In the genomic region with DNA sequence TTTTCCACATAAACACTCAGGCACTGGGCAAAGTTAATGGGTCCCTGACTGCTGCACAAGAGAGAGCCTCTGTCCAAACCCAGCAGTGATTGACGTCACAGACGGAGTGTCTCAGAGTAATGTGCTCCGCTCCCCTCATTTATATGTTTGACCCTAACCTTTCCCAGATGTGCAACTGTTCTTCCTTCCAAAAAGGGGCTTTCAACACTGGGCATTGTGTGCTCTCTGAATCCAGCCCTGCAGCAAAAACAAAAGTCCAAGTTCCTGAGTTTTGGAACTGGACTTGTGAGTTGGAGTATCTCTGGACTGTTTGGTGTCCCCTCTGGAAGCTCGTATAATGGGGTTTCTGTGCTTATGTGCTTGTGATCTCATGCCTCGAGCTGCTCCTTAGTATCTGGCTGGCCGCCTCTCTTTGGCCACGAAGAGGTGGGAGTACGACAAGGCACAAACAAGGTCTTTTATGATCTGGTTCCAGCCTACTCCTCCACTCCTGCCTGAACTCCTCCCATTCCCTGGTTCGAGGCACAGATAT, we compare ENCODE assay signal across 15 cellular contexts.
DNase-seq lines count a peak whose midpoint lies in the region; TF ChIP-seq lines count a peak whose summit lies in the region.
"Had no signal": no experiment of that assay in that cellular context is flagged by ENCODE, and none has a peak within 500 bp of the region (broad histone marks: within the 10 kb centered on the region; RNA-seq: fewer than 3 reads in every experiment).

No MANE protein-coding gene starts in this region.

- no peaks in the 10 kb centered on the region for H3K36me3 ChIP-seq in right atrium auricular region
- H3K36me3 ChIP-seq in sigmoid colon, result no peaks in the 10 kb centered on the region
- H3K36me3 ChIP-seq: colonic mucosa, tibial artery had no signal

- H3K27me3 ChIP-seq in right atrium auricular region (no peaks in the 10 kb centered on the region), sigmoid colon (no peaks in the 10 kb centered on the region)
- H3K27me3 ChIP-seq: colonic mucosa, tibial artery had no signal

- H3K4me3 ChIP-seq in choroid plexus epithelial cell (ENCODE audit: low read depth, low read length) (no peak overlapping the region), right atrium auricular region (no peak overlapping the region), sigmoid colon (no peak overlapping the region)
- H3K4me3 ChIP-seq: colonic mucosa, SK-N-MC, tibial artery had no signal

- H3K4me1 ChIP-seq in right atrium auricular region (peaks cover 0 to 10% of the 10 kb centered on the region in 2 donors), sigmoid colon (peaks cover 0 to 21% (median 14%) of the 10 kb centered on the region in 4 donors)
- H3K4me1 ChIP-seq: colonic mucosa had no signal

- TF ChIP-seq CTCF in choroid plexus epithelial cell (conservative IDR thresholded peaks at IDR 0.05; ENCODE audit: low read depth, low read length) (no peak), right atrium auricular region (IDR thresholded peaks at IDR 0.05) (no peak), sigmoid colon (IDR thresholded peaks at IDR 0.05) (no peak)

- H3K9me3 Mint-ChIP-seq in immature natural killer cell, result no peaks in the 10 kb centered on the region
- H3K9me3 Mint-ChIP-seq: activated naive CD4-positive, alpha-beta T cell treated with anti-CD3 and anti-CD28 coated beads, Interleukin-2, amount 50 U/mL, for 24 hours had no signal

- no peak overlapping the region for H3K4me3 Mint-ChIP-seq in immature natural killer cell
- H3K4me3 Mint-ChIP-seq: activated naive CD4-positive, alpha-beta T cell treated with anti-CD3 and anti-CD28 coated beads, Interleukin-2, amount 50 U/mL, for 24 hours had no signal

- H3K27ac Mint-ChIP-seq in immature natural killer cell, result no peak overlapping the region
- H3K27ac Mint-ChIP-seq: activated naive CD4-positive, alpha-beta T cell treated with anti-CD3 and anti-CD28 coated beads, Interleukin-2, amount 50 U/mL, for 24 hours had no signal

- no peak for TF ChIP-seq EP300 in sigmoid colon (IDR thresholded peaks at IDR 0.05)

- H3K4me1 Mint-ChIP-seq in immature natural killer cell, result no peaks in the 10 kb centered on the region
- H3K4me1 Mint-ChIP-seq: activated naive CD4-positive, alpha-beta T cell treated with anti-CD3 and anti-CD28 coated beads, Interleukin-2, amount 50 U/mL, for 24 hours had no signal

- WGBS in sigmoid colon, 2 donors, result 67 to 69% methylated on average over 9 of the region's 9 CpGs

- peaks cover 2 to 6% (median 3%) of the 10 kb centered on the region in 3 donors for H3K27me3 Mint-ChIP-seq in immature natural killer cell (ENCODE audit: low read depth in 3 of 3)
- H3K27me3 Mint-ChIP-seq: activated naive CD4-positive, alpha-beta T cell treated with anti-CD3 and anti-CD28 coated beads, Interleukin-2, amount 50 U/mL, for 24 hours had no signal

- H3K27ac ChIP-seq in right atrium auricular region, result peak overlapping the region; percentile 23 to 63
- peak overlapping the region; percentile 43 to 58 (median 51) for H3K27ac ChIP-seq in sigmoid colon
- no peak overlapping the region for H3K27ac ChIP-seq in caudate nucleus (ENCODE audit: low read depth, low read length)
- H3K27ac ChIP-seq: colonic mucosa, SK-N-MC, tibial artery had no signal

- TF ChIP-seq POLR2A in sigmoid colon (IDR thresholded peaks at IDR 0.05), result no peak

- H3K36me3 Mint-ChIP-seq in immature natural killer cell, result no peaks in the 10 kb centered on the region

- H3K9me3 ChIP-seq in right atrium auricular region (no peaks in the 10 kb centered on the region), sigmoid colon (no peaks in the 10 kb centered on the region)
- H3K9me3 ChIP-seq: colonic mucosa had no signal

- intact Hi-C loops in sigmoid colon (cut with DNase I), result no loop called here

- DNase-seq in EH (ENCODE audit: low read depth) (peak; percentile 75), choroid plexus epithelial cell (ENCODE audit: low read depth) (peak; percentile 50), right atrium auricular region (ENCODE audit: low spot score) (peak; percentile 74), sigmoid colon (peak; percentile 81), MV-4-11 (lab: John Stamatoyannopoulos, UW) (no peak), caudate nucleus (lab: John Stamatoyannopoulos, UW) (no peak), NCI-H187 treated with DMSO at 0.1 percent for 48 hours (lab: John Stamatoyannopoulos, UW) (no peak), immature natural killer cell (no peak)
- DNase-seq: colonic mucosa, KG1, NCI-H187, small intestine, tibial artery had no signal

Comparison
In these comparisons a context has a peak if more than half of its experiments do, and no peak if none do; other contexts are left out.
1. DNase-seq: peak in EH (single experiment), choroid plexus epithelial cell (single experiment), right atrium auricular region (single experiment) and sigmoid colon (single experiment); none in MV-4-11 (single experiment), caudate nucleus (0 of 61), NCI-H187 treated with DMSO at 0.1 percent for 48 hours (single experiment) and immature natural killer cell (0 of 3).